ENCODE assay signal across 8 cellular contexts in the genomic region with DNA sequence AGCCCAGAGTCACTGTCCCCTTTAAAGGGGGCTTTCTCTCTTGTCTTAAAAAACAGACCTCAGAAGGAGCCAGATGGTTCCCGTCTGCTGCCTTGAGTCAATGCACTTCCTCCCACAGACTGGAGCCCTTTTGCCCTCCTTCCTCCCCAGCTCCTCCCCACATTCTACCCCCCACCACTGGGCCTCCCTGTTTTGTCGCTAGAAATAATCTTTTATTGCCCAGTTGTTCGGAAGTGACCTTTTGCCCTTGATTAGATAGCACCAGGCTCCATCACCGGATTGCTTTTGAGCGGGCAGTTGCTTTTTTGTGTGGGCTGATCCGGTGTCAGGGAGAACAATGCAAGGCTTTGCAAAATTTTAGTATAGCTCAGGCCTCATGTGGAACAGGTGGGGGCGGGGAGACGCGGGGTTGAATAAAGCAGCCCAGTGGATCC. TPM values are rescaled to one million over a fixed set of nuclear protein-coding genes. Genes with fewer than 3 reads are reported as not detected.
DNase-seq lines count a peak whose midpoint lies in the region; ATAC-seq and TF ChIP-seq lines count a peak whose summit lies in the region.

No MANE protein-coding gene starts in this region.

- DNase-seq in GDM1 (lab: John Stamatoyannopoulos, UW), result peak; percentile 87
- DNase-seq in HUDEP-2 (lab: John Stamatoyannopoulos, UW; ENCODE audit: unreplicated experiment in 76 of 76), result peak in 56 of 76 experiments; percentile 1 to 72 (median 22)
- peak; percentile 78 for DNase-seq in WERI-Rb-1
- peak; percentile 40 for DNase-seq in globus pallidus (ENCODE audit: low spot score)
- DNase-seq in progenitor cell of endocrine pancreas (ENCODE audit: low spot score, unreplicated experiment), result peak; percentile 28
- no peak for DNase-seq in HFFc6
- DNase-seq in NCI-H526 (lab: John Stamatoyannopoulos, UW), result no peak

- H3K27me3 Mint-ChIP-seq in progenitor cell of endocrine pancreas (no peaks in the 10 kb centered on the region), HFFc6 (ENCODE audit: insufficient read depth) (peaks cover 3% of the 10 kb centered on the region; the same call in 1 of the 2 replicates)

- peak overlapping the region; percentile 71 for H3K27ac ChIP-seq in WERI-Rb-1

- no peaks in the 10 kb centered on the region for H3K27me3 ChIP-seq in WERI-Rb-1 (ENCODE audit: insufficient read depth, low read depth, severe bottlenecking)

- H3K4me1 Mint-ChIP-seq in progenitor cell of endocrine pancreas (ENCODE audit: low read depth) (peaks cover 28% of the 10 kb centered on the region), HFFc6 (ENCODE audit: low read depth) (peaks cover 16% of the 10 kb centered on the region)

- H3K4me3 ChIP-seq in WERI-Rb-1 (ENCODE audit: low read depth, low read length), result peak overlapping the region; percentile 9; the same call in 1 of the 2 replicates

- H3K27ac Mint-ChIP-seq in progenitor cell of endocrine pancreas (peak overlapping the region; percentile 86), HFFc6 (no peak overlapping the region)

- no peaks in the 10 kb centered on the region for H3K36me3 Mint-ChIP-seq in progenitor cell of endocrine pancreas (ENCODE audit: insufficient read depth)
- no peaks in the 10 kb centered on the region for H3K36me3 Mint-ChIP-seq in HFFc6 (ENCODE audit: low read depth)

- no peak for TF ChIP-seq CTCF in WERI-Rb-1 (IDR thresholded peaks at IDR 0.05; ENCODE audit: low read depth, low read length)
- TF ChIP-seq CTCF in progenitor cell of endocrine pancreas (IDR thresholded peaks at IDR 0.05; ENCODE audit: unreplicated experiment), result no peak
- no peak for TF ChIP-seq CTCF in HFFc6 (IDR thresholded peaks at IDR 0.05)

- H3K36me3 ChIP-seq in WERI-Rb-1, result no peaks in the 10 kb centered on the region

- ATAC-seq in GM21447 (IDR thresholded peaks at IDR 0.05; ENCODE audit: unreplicated experiment), result peak; percentile 86

- H3K9me3 ChIP-seq in WERI-Rb-1 (ENCODE audit: severe bottlenecking), result no peaks in the 10 kb centered on the region

- no peaks in the 10 kb centered on the region for H3K9me3 Mint-ChIP-seq in progenitor cell of endocrine pancreas (ENCODE audit: low read depth)
- no peaks in the 10 kb centered on the region for H3K9me3 Mint-ChIP-seq in HFFc6

- H3K4me3 Mint-ChIP-seq in progenitor cell of endocrine pancreas (ENCODE audit: low read depth) (peak overlapping the region; percentile 51), HFFc6 (no peak overlapping the region)

RNA-seq across cellular contexts. Expression of a gene that starts 47.7 kb away (rescaled TPM):
- total RNA-seq in progenitor cell of endocrine pancreas, result 52.0 and 54.1 TPM in 2 replicates
- 1 to 10 TPM in 2 of 6 experiments, under 1 TPM in 4; 0.41 to 1.6 (median 0.56) TPM for total RNA-seq in HFFc6 (2021; fragmentation: NEBNext Ultra II Directional; extraction: Animal tissue kit (Norgen Biotek cat#: 25700))

Comparison
In these comparisons a context has a peak if more than half of its experiments do, and no peak if none do; other contexts are left out.
1. DNase-seq: peak in GDM1 (single experiment), HUDEP-2 (56 of 76), WERI-Rb-1 (single experiment), globus pallidus (single experiment) and progenitor cell of endocrine pancreas (single experiment); none in HFFc6 (single experiment) and NCI-H526 (0 of 2).
2. RNA of a gene that starts 47.7 kb away (total RNA-seq): 52.0 to 54.1 TPM in progenitor cell of endocrine pancreas; 0.41 to 1.6 TPM in HFFc6; every median in the first group is over 10 times any median in the second.